8 cellular contexts compared by ENCODE assay signal in genomic region chr16:50152386-50152806, GRCh38. TPM values are rescaled to one million over a fixed set of nuclear protein-coding genes. Genes with fewer than 3 reads are reported as not detected.
DNase-seq lines count a peak whose midpoint lies in the region; ATAC-seq and TF ChIP-seq lines count a peak whose summit lies in the region.

No MANE protein-coding gene starts in this region.

- H3K4me3 ChIP-seq in tibial artery, result peak overlapping the region; percentile 74 to 93

- no peak for TF ChIP-seq CTCF in osteocyte (IDR thresholded peaks at IDR 0.05)
- TF ChIP-seq CTCF in tibial artery (IDR thresholded peaks at IDR 0.05), result no peak

- peak overlapping the region; percentile 74 for H3K27ac Mint-ChIP-seq in osteocyte (ENCODE audit: unreplicated experiment)

- H3K4me1 ChIP-seq in tibial artery, result peaks cover 0 to 27% (median 19%) of the 10 kb centered on the region in 4 donors

- DNase-seq in NOMO-1 (lab: John Stamatoyannopoulos, UW; ENCODE audit: unreplicated experiment in 2 of 2), result peak; percentile 29 to 64
- DNase-seq in activated T-cell treated with anti-CD3 and anti-CD28 coated beads, Interleukin-2, amount 50 U/mL, for 48 hours, result peak; percentile 84 to 87
- peak; percentile 33 for DNase-seq in fibroblast of peridontal ligament (ENCODE audit: extremely low read depth)
- no peak for DNase-seq in osteocyte (ENCODE audit: extremely low spot score, unreplicated experiment)
- no peak for DNase-seq in tibial artery
- no peak for DNase-seq in epidermal melanocyte (ENCODE audit: insufficient read length, low spot score)

- H3K9me3 ChIP-seq in tibial artery, result no peaks in the 10 kb centered on the region

- intact Hi-C loops in tibial artery (cut with DNase I; ENCODE audit: low total_unique reads), result loop anchor here (10.0 kb wide), 1 partner anchor 128 kb away; the partner anchor contains the start of gene CNEP1R1

- H3K4me1 Mint-ChIP-seq in osteocyte (ENCODE audit: unreplicated experiment), result peaks cover 34% of the 10 kb centered on the region

- no peaks in the 10 kb centered on the region for H3K9me3 Mint-ChIP-seq in osteocyte (ENCODE audit: unreplicated experiment)

- no peaks in the 10 kb centered on the region for H3K27me3 ChIP-seq in tibial artery

- ATAC-seq in GM18520 (IDR thresholded peaks at IDR 0.05; ENCODE audit: unreplicated experiment), result peak; percentile 44
- ATAC-seq in HG02798 (IDR thresholded peaks at IDR 0.05; ENCODE audit: poor library complexity, unreplicated experiment), result peak; percentile 60

- H3K27ac ChIP-seq in tibial artery, result peak overlapping the region; percentile 90 to 94

- H3K36me3 ChIP-seq in tibial artery, result no peaks in the 10 kb centered on the region

- no peaks in the 10 kb centered on the region for H3K27me3 Mint-ChIP-seq in osteocyte (ENCODE audit: unreplicated experiment)

- no peaks in the 10 kb centered on the region for H3K36me3 Mint-ChIP-seq in osteocyte (ENCODE audit: unreplicated experiment)

- peak overlapping the region; percentile 74 for H3K4me3 Mint-ChIP-seq in osteocyte (ENCODE audit: unreplicated experiment)

RNA-seq across cellular contexts. Expression of gene TENT4B, which starts 0.7 kb away (rescaled TPM):
- total RNA-seq in osteocyte, result 9.6 and 11.1 TPM in 2 replicates

Comparison
In these comparisons a context has a peak if more than half of its experiments do, and no peak if none do; other contexts are left out.
1. DNase-seq: peak in NOMO-1 (2 of 2), activated T-cell treated with anti-CD3 and anti-CD28 coated beads, Interleukin-2, amount 50 U/mL, for 48 hours (2 of 2) and fibroblast of peridontal ligament (single experiment); none in osteocyte (single experiment), tibial artery (0 of 2) and epidermal melanocyte (single experiment).